Comparison of ENCODE assay signal across 28 cellular contexts in the genomic region with DNA sequence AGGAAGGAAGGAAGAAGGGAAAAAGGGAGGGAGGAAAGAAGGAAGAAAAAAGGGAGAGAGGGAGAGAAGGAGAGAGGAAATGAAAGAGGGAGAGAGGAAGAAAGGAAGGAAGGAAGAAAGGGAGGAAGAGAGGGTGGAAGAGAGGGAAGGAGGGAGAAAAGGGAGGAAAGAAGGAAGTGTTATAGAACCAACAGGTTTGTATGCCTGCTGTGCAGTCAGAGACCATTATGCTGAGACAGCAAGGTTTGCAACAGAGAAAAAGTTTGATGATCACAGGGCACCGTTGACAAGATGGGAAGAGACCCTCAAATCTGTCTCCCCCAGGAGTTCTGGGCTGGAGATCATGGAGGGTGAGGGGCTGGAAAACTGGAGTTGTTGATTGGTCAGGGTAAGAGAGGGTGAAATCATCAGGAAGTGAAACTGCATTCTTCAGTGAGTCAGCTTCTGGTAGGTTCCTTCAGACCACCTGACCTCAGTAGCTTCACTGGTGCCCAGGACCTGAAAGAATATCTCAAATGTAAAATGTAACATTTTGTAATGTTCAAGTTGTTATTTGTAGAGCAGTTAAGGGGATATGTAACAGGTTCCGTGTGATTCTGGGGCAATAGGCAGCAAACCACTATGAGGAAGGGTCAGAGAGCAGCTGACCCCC.
"Had no signal": no experiment of that assay in that cellular context is flagged by ENCODE, and none has a peak within 500 bp of the region (broad histone marks: within the 10 kb centered on the region; RNA-seq: fewer than 3 reads in every experiment).

No MANE protein-coding gene starts in this region.

- ATAC-seq: activated CD8-positive, alpha-beta memory T cell treated with anti-CD3 and anti-CD28 coated beads, Interleukin-2, amount 10 ng/mL, durations not matched to agents 7 days and 5 days; activated naive CD4-positive, alpha-beta T cell treated with anti-CD3 and anti-CD28 coated beads, Interleukin-2, amount 50 U/mL, for 72 hours; activated naive CD8-positive, alpha-beta T cell treated with anti-CD3 and anti-CD28 coated beads, Interleukin-2, amount 50 U/mL, for 24 hours; body of pancreas; SK-N-SH treated with all-trans-retinoic acid at 6 μM for 48 hours had no signal

- H3K27me3 ChIP-seq: ascending aorta, body of pancreas, MG63, Peyer's patch, SJSA1 had no signal

- DNase-seq: activated CD4-positive, alpha-beta T cell treated with anti-CD3 and anti-CD28 coated beads, Interleukin-2, amount 10 ng/mL, durations not matched to agents 24 days and 14 days; activated CD4-positive, alpha-beta T cell treated with anti-CD3 and anti-CD28 coated beads, Interleukin-2, amount 50 U/mL, for 48 hours; activated CD4-positive, CD25-positive, alpha-beta regulatory T cell treated with anti-CD3 and anti-CD28 coated beads, Interleukin-2, amount 50 U/mL, for 72 hours; activated CD8-positive, alpha-beta memory T cell treated with anti-CD3 and anti-CD28 coated beads, Interleukin-2, amount 10 ng/mL, durations not matched to agents 7 days and 5 days; activated effector memory CD4-positive, alpha-beta T cell treated with Interleukin-2 at 50 U/mL for 16 hours; activated naive CD4-positive, alpha-beta T cell; activated naive CD8-positive, alpha-beta T cell treated with anti-CD3 and anti-CD28 coated beads, Interleukin-2, amount 50 U/mL, for 24 hours; activated T-cell treated with anti-CD3 and anti-CD28 coated beads, Interleukin-2, amount 50 U/mL, for 24 hours; amniotic stem cell; body of pancreas; central memory CD4-positive, alpha-beta T cell; MG63; NCI-H1048; NCI-H187 treated with DMSO at 0.1 percent for 48 hours; NCI-H2081 treated with DMSO at 0.1 percent for 48 hours; NCI-H446; NCI-H524; Peyer's patch; SHP77; SW 1271 had no signal

- H3K27ac ChIP-seq: ascending aorta, body of pancreas, coronary artery, Peyer's patch, SJSA1 had no signal

- H3K36me3 ChIP-seq: ascending aorta, MG63, Peyer's patch, SJSA1 had no signal

- H3K4me1 ChIP-seq: Peyer's patch had no signal

- FAIRE-seq: bronchial epithelial cell had no signal

- H3K4me3 Mint-ChIP-seq: activated CD4-positive, alpha-beta T cell treated with anti-CD3 and anti-CD28 coated beads, Interleukin-2, amount 10 ng/mL, durations not matched to agents 24 days and 14 days; activated CD8-positive, alpha-beta memory T cell treated with anti-CD3 and anti-CD28 coated beads, Interleukin-2, amount 10 ng/mL, durations not matched to agents 7 days and 5 days; activated naive CD8-positive, alpha-beta T cell treated with anti-CD3 and anti-CD28 coated beads, Interleukin-2, amount 50 U/mL, for 24 hours; activated T-cell treated with anti-CD3 and anti-CD28 coated beads, Interleukin-2, amount 50 U/mL, for 24 hours; activated T-helper 1 cell treated with anti-CD3 and anti-CD28 coated beads, Interleukin-12 subunit alpha, Interleukin-12 subunit beta, Interleukin-2, Interleukin-4 antibody, amounts not matched to agents 30 ng/mL and 10 ng/mL and 1 ng/mL, durations not matched to agents 14 hours and 24 hours and 36 hours; T-helper 2 cell treated with Interferon-gamma antibody and Interleukin-4, amounts not matched to agents 5 μg/mL and 100 μg/mL, for 36 hours had no signal

- H3K27ac Mint-ChIP-seq: activated CD4-positive, alpha-beta T cell treated with anti-CD3 and anti-CD28 coated beads, Interleukin-2, amount 10 ng/mL, durations not matched to agents 24 days and 14 days; activated CD8-positive, alpha-beta memory T cell treated with anti-CD3 and anti-CD28 coated beads, Interleukin-2, amount 10 ng/mL, durations not matched to agents 7 days and 5 days; activated naive CD4-positive, alpha-beta T cell treated with anti-CD3 and anti-CD28 coated beads, Interleukin-2, amount 50 U/mL, for 72 hours; activated naive CD8-positive, alpha-beta T cell treated with anti-CD3 and anti-CD28 coated beads, Interleukin-2, amount 50 U/mL, for 24 hours; activated T-cell treated with anti-CD3 and anti-CD28 coated beads, Interleukin-2, amount 50 U/mL, for 24 hours; activated T-helper 1 cell treated with anti-CD3 and anti-CD28 coated beads, Interleukin-12 subunit alpha, Interleukin-12 subunit beta, Interleukin-2, Interleukin-4 antibody, amounts not matched to agents 30 ng/mL and 10 ng/mL and 1 ng/mL, durations not matched to agents 14 hours and 24 hours and 36 hours; T-helper 2 cell treated with Interferon-gamma antibody and Interleukin-4, amounts not matched to agents 5 μg/mL and 100 μg/mL, for 36 hours had no signal

- H3K4me3 ChIP-seq: ascending aorta, body of pancreas, coronary artery, MG63, Peyer's patch, SJSA1 had no signal

- H3K4me1 Mint-ChIP-seq: activated CD4-positive, alpha-beta T cell treated with anti-CD3 and anti-CD28 coated beads, Interleukin-2, amount 10 ng/mL, durations not matched to agents 24 days and 14 days; activated CD8-positive, alpha-beta memory T cell treated with anti-CD3 and anti-CD28 coated beads, Interleukin-2, amount 10 ng/mL, durations not matched to agents 7 days and 5 days; activated naive CD8-positive, alpha-beta T cell treated with anti-CD3 and anti-CD28 coated beads, Interleukin-2, amount 50 U/mL, for 24 hours had no signal
